8 cellular contexts compared by ENCODE assay signal in genomic region chr22:36387914-36388864, GRCh38. TPM values are rescaled to one million over a fixed set of nuclear protein-coding genes. Genes with fewer than 3 reads are reported as not detected.
DNase-seq lines count a peak whose midpoint lies in the region; ATAC-seq and TF ChIP-seq lines count a peak whose summit lies in the region.

TSS of gene MYH9 (minus strand) at chr22:36387967. CDS start at chr22:36349236, 38,731 bp downstream.

- intact Hi-C loops in left lung (cut with DNase I): loop anchor here in 1 of 2 donors (10.0 kb wide), 1 partner anchor 53 kb away; no protein-coding TSS in a partner anchor

- peak within 1 kb of the TSS; percentile 96 to 97 for H3K4me3 ChIP-seq in left lung

- peak; percentile 76 for ATAC-seq in GM19395 (IDR thresholded peaks at IDR 0.05; ENCODE audit: unreplicated experiment)
- ATAC-seq in HG03565 (IDR thresholded peaks at IDR 0.05; ENCODE audit: unreplicated experiment): peak; percentile 71
- ATAC-seq in left lung: peak; percentile 90

- DNase-seq in NCI-H82 (lab: John Stamatoyannopoulos, UW) (peak; percentile 99), dermis blood vessel endothelial cell (peak; percentile 100), left lung (peak; percentile 99 to 100)
- peak; percentile 100 for DNase-seq in activated CD4-positive, alpha-beta T cell treated with anti-CD3 and anti-CD28 coated beads, Interleukin-2, amount 50 U/mL, for 48 hours
- DNase-seq in stimulated activated CD4-positive, alpha-beta T cell treated with anti-CD3 and anti-CD28 coated beads, Interleukin-2, amount 100 ng/mL, for 48 hours: peak; percentile 99

- H3K27ac ChIP-seq in C4-2B (peak within 1 kb of the TSS; percentile 93), left lung (peak within 1 kb of the TSS; percentile 96 to 99)

- peaks cover 14 to 59% of the 10 kb centered on the region in 2 donors for H3K4me1 ChIP-seq in left lung

- H3K9me3 ChIP-seq in left lung: no peaks in the 10 kb centered on the region

- TF ChIP-seq CTCF in C4-2B (conservative IDR thresholded peaks at IDR 0.05): no peak
- no peak for TF ChIP-seq CTCF in left lung (IDR thresholded peaks at IDR 0.05)

- no peaks in the 10 kb centered on the region for H3K27me3 ChIP-seq in left lung

- peaks cover 0 to 9% of the 10 kb centered on the region in 2 donors for H3K36me3 ChIP-seq in left lung

RNA-seq across cellular contexts. Expression of gene MYH9, which starts in this region (rescaled TPM):
- total RNA-seq in dermis blood vessel endothelial cell (803 and 1,099 TPM in 2 replicates), left lung (100 to 1,000 TPM; 754 to 761 TPM)

Comparison
In these comparisons a context has a peak if more than half of its experiments do, and no peak if none do; other contexts are left out.
1. Peak in every context shown above with its lines: DNase-seq, ATAC-seq, H3K4me3 ChIP-seq and H3K27ac ChIP-seq.